ENCODE assay signal across 2 cellular contexts in genomic region chr10:21513035-21513434, GRCh38.
TF ChIP-seq lines count a peak whose summit lies in the region.

No MANE protein-coding gene starts in this region.

TF ChIP-seq in A549, 52 proteins besides CTCF, POLR2A, EP300 and RAD21 (continued from another document):
- no peak for TF ChIP-seq NPAS2 (CRISPR knock-in tag; IDR thresholded peaks at IDR 0.05; ENCODE audit: borderline replicate concordance)
- TF ChIP-seq EHMT2 (IDR thresholded peaks at IDR 0.05; ENCODE audit: low read depth) = no peak
- no peak for TF ChIP-seq USF2 (IDR thresholded peaks at IDR 0.05)
- no peak for TF ChIP-seq E2F6 (IDR thresholded peaks at IDR 0.05; ENCODE audit: borderline replicate concordance, low read depth)
- TF ChIP-seq JUN (IDR thresholded peaks at IDR 0.05) = no peak
- TF ChIP-seq PBX3 (IDR thresholded peaks at IDR 0.05) = no peak
- no peak for TF ChIP-seq MYC (IDR thresholded peaks at IDR 0.05; ENCODE audit: borderline replicate concordance, low read length)
- no peak for TF ChIP-seq CHD2 (IDR thresholded peaks at IDR 0.05; ENCODE audit: low read length, partially characterized antibody)
- TF ChIP-seq REST (IDR thresholded peaks at IDR 0.05) = no peak
- no peak for TF ChIP-seq RARB (CRISPR knock-in tag; IDR thresholded peaks at IDR 0.05)

TF ChIP-seq in neural cell, 6 proteins besides CTCF, POLR2A, EP300 and RAD21 (continued from another document):
- TF ChIP-seq REST (IDR thresholded peaks at IDR 0.05; ENCODE audit: borderline replicate concordance) (no peak), TAF1 (IDR thresholded peaks at IDR 0.05; ENCODE audit: low read depth) (no peak)
